Comparison of ENCODE assay signal across 8 cellular contexts in the genomic region with DNA sequence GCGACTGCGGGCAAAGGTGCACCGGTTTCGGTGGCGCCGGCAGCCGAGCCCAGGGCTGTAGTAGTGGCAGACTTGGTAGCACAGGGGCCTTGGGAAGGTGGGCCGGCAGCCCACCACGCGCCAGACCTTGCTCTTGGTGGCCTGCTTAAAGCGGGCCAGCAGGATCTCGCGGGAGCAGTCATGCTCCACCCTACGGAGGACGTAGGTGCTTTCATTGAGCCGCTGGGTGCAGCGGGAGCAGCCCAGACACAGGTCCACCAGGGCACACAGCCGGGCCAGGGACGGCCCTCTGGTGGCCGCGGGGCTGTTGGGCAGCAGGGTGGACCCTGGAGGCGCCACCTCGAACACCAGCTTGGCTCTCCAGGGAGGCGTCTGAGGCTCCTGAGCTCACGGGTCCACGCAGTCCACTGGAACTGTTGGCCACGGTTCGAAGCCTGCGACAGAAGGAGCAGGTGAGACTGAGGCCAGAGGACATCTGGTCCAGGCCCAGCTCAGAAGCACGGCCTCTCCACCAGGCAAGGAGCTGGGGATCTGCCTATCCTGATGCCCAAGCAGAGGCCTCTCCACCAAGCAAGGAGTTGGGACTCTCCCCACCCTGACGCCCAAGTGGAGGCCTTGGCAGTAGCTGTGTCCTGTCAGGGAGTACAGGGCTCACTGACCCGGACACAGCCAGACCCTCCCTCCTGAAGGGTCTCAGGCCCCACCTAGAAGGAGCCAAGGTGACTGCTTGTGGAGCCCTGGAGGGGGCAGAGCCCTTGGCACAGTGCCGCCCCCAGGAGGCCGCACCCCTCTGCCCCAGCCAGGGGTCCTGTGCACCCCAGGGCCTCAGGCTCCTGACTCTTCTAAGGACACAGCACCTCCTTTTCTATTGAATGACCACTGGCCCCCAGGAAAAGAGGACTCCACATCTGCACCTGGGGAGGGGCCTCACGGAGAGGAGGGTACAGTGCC. TPM values are rescaled to one million over a fixed set of nuclear protein-coding genes. Genes with fewer than 3 reads are reported as not detected.
DNase-seq lines count a peak whose midpoint lies in the region; ATAC-seq and TF ChIP-seq lines count a peak whose summit lies in the region.

No MANE protein-coding gene starts in this region.

- no peaks in the 10 kb centered on the region for H3K36me3 ChIP-seq in CD8-positive, alpha-beta T cell (ENCODE audit: insufficient read depth, low read length)
- peaks cover 29% of the 10 kb centered on the region for H3K36me3 ChIP-seq in MG63
- H3K36me3 ChIP-seq in effector memory CD4-positive, alpha-beta T cell (ENCODE audit: control insufficient read depth, insufficient read depth, low read length): peaks cover 3% of the 10 kb centered on the region

- H3K4me1 ChIP-seq in CD8-positive, alpha-beta T cell (ENCODE audit: insufficient read depth, low read length): peaks cover 33% of the 10 kb centered on the region
- H3K4me1 ChIP-seq in effector memory CD4-positive, alpha-beta T cell (ENCODE audit: control insufficient read depth, insufficient read depth, low read length, poor library complexity, severe bottlenecking): peaks cover 24% of the 10 kb centered on the region

- no peaks in the 10 kb centered on the region for H3K9me3 Mint-ChIP-seq in CD8-positive, alpha-beta T cell
- H3K9me3 Mint-ChIP-seq in neural crest cell: no peaks in the 10 kb centered on the region

- TF ChIP-seq CTCF in CD8-positive, alpha-beta T cell (IDR thresholded peaks at IDR 0.05): no peak
- peak; percentile 41 for TF ChIP-seq CTCF in neural crest cell (conservative IDR thresholded peaks at IDR 0.05)

- DNase-seq in CD8-positive, alpha-beta T cell: peak in 1 of 7 experiments; percentile 10
- peak; percentile 44 for DNase-seq in MG63
- DNase-seq in effector memory CD4-positive, alpha-beta T cell: no peak
- DNase-seq in neural crest cell (ENCODE audit: low read depth, low spot score): no peak
- no peak for DNase-seq in NCI-H2107 treated with DMSO at 0.1 percent for 48 hours (lab: John Stamatoyannopoulos, UW; ENCODE audit: unreplicated experiment)
- DNase-seq in NCI-H1105 treated with DMSO at 0.1 percent for 48 hours (lab: John Stamatoyannopoulos, UW): no peak
- no peak for DNase-seq in GM19238 (ENCODE audit: insufficient read length, low spot score)
- DNase-seq in NCI-H526 treated with DMSO at 0.1 percent for 48 hours (lab: John Stamatoyannopoulos, UW): no peak

- H3K4me3 ChIP-seq in CD8-positive, alpha-beta T cell (ENCODE audit: low read depth, low read length): peak overlapping the region; percentile 50
- H3K4me3 ChIP-seq in MG63: peak overlapping the region; percentile 72
- peak overlapping the region; percentile 77 for H3K4me3 ChIP-seq in effector memory CD4-positive, alpha-beta T cell (ENCODE audit: insufficient read depth, low read depth, low read length, poor library complexity, severe bottlenecking)

- H3K36me3 Mint-ChIP-seq in CD8-positive, alpha-beta T cell: no peaks in the 10 kb centered on the region
- no peaks in the 10 kb centered on the region for H3K36me3 Mint-ChIP-seq in neural crest cell (ENCODE audit: low read depth)

- no peaks in the 10 kb centered on the region for H3K27me3 ChIP-seq in CD8-positive, alpha-beta T cell (ENCODE audit: insufficient read depth, low read length)
- H3K27me3 ChIP-seq in MG63: no peaks in the 10 kb centered on the region
- no peaks in the 10 kb centered on the region for H3K27me3 ChIP-seq in effector memory CD4-positive, alpha-beta T cell (replicated peaks; ENCODE audit: control insufficient read depth, insufficient read depth, low read length, poor library complexity, severe bottlenecking)

- POLR2A ChIA-PET in CD8-positive, alpha-beta T cell (lab: Charles Lee): interaction anchor here (0.9 to 3.2 kb wide), 5 partner anchors 9 to 124 kb away, joined by 3 to 9 read pairs (median 3); a partner anchor contains a TSS

- H3K27ac Mint-ChIP-seq in CD8-positive, alpha-beta T cell: peak overlapping the region; percentile 52
- H3K27ac Mint-ChIP-seq in neural crest cell (ENCODE audit: unreplicated experiment): no peak overlapping the region

- intact Hi-C loops in CD8-positive, alpha-beta T cell (cut with DNase I, micrococcal nuclease): no loop called here

- H3K27me3 Mint-ChIP-seq in CD8-positive, alpha-beta T cell (ENCODE audit: low read depth): no peaks in the 10 kb centered on the region
- H3K27me3 Mint-ChIP-seq in neural crest cell (ENCODE audit: low read depth): no peaks in the 10 kb centered on the region

- CTCF ChIA-PET in CD8-positive, alpha-beta T cell (lab: Charles Lee): interaction anchor here (1.0 to 3.5 kb wide), 2 partner anchors 28 to 34 kb away, joined by 3 to 24 read pairs; a partner anchor contains a TSS

- H3K9me3 ChIP-seq in CD8-positive, alpha-beta T cell (ENCODE audit: low read length): no peaks in the 10 kb centered on the region
- H3K9me3 ChIP-seq in MG63: no peaks in the 10 kb centered on the region
- H3K9me3 ChIP-seq in effector memory CD4-positive, alpha-beta T cell (ENCODE audit: control insufficient read depth, low read length): no peaks in the 10 kb centered on the region

- peaks cover 13% of the 10 kb centered on the region for H3K4me1 Mint-ChIP-seq in CD8-positive, alpha-beta T cell (ENCODE audit: low read depth)
- H3K4me1 Mint-ChIP-seq in neural crest cell: peaks cover 7% of the 10 kb centered on the region

- peak; percentile 5 for ATAC-seq in CD8-positive, alpha-beta T cell

- peak overlapping the region; percentile 81 for H3K4me3 Mint-ChIP-seq in CD8-positive, alpha-beta T cell
- peak overlapping the region; percentile 83 for H3K4me3 Mint-ChIP-seq in neural crest cell

- H3K27ac ChIP-seq in CD8-positive, alpha-beta T cell (ENCODE audit: low read depth, low read length): no peak overlapping the region
- peak overlapping the region; percentile 62 for H3K27ac ChIP-seq in effector memory CD4-positive, alpha-beta T cell (ENCODE audit: insufficient read depth, low read length, poor library complexity, severe bottlenecking)

RNA-seq across cellular contexts. Expression of a gene that starts 1.0 kb away (rescaled TPM):
- 10 to 100 TPM; 43.3 to 48.0 TPM for total RNA-seq in CD8-positive, alpha-beta T cell
- 26.4 and 34.4 TPM in 2 replicates for total RNA-seq in MG63 (2014; rRNA removed; shearing (Covaris generic); ENCODE audit: low replicate concordance)
- total RNA-seq in neural crest cell: 22.3 and 26.5 TPM in 2 replicates

RNA-seq across cellular contexts. Expression of a gene that starts 19.1 kb away (rescaled TPM):
- under 1 TPM; 0.50 to 0.52 TPM for total RNA-seq in CD8-positive, alpha-beta T cell
- total RNA-seq in MG63 (2014; rRNA removed; shearing (Covaris generic); ENCODE audit: low replicate concordance): not detected in 2 replicates
- total RNA-seq in neural crest cell: 1.5 and 1.9 TPM in 2 replicates

RNA-seq across cellular contexts. Expression of a gene that starts 25.5 kb away (rescaled TPM):
- total RNA-seq in CD8-positive, alpha-beta T cell: not detected
- total RNA-seq in MG63 (2014; rRNA removed; shearing (Covaris generic); ENCODE audit: low replicate concordance): not detected in 2 replicates
- not detected in 2 replicates for total RNA-seq in neural crest cell

RNA-seq across cellular contexts. Expression of a gene that starts 35.9 kb away (rescaled TPM):
- total RNA-seq in CD8-positive, alpha-beta T cell: under 1 TPM; 0.11 to 0.14 TPM
- 0.23 and 8.0 TPM in 2 replicates for total RNA-seq in MG63 (2014; rRNA removed; shearing (Covaris generic); ENCODE audit: low replicate concordance)
- not detected in 2 replicates for total RNA-seq in neural crest cell

RNA-seq across cellular contexts. Expression of a gene that starts 52.5 kb away (rescaled TPM):
- total RNA-seq in CD8-positive, alpha-beta T cell: 100 to 1,000 TPM; 284 to 287 TPM
- total RNA-seq in MG63 (2014; rRNA removed; shearing (Covaris generic); ENCODE audit: low replicate concordance): 21.4 and 40.1 TPM in 2 replicates
- 193 and 201 TPM in 2 replicates for total RNA-seq in neural crest cell
